24 cellular contexts compared by ENCODE assay signal in genomic region chr11:69862797-69863543, GRCh38. TPM values are rescaled to one million over a fixed set of nuclear protein-coding genes. Genes with fewer than 3 reads are reported as not detected.
"Had no signal": no experiment of that assay in that cellular context is flagged by ENCODE, and none has a peak within 500 bp of the region (broad histone marks: within the 10 kb centered on the region; RNA-seq: fewer than 3 reads in every experiment).

No MANE protein-coding gene starts in this region.

- H3K4me3 ChIP-seq: esophagus squamous epithelium, spleen, suprapubic skin, thyroid gland, upper lobe of left lung, uterus had no signal

- DNase-seq: central memory CD4-positive, alpha-beta T cell; cortex of kidney; effector memory CD4-positive, alpha-beta T cell; esophagus squamous epithelium; foreskin fibroblast; hippocampal formation; kidney glomerular epithelial cell; midbrain; spleen; stimulated activated naive CD4-positive, alpha-beta T cell; thyroid gland; uterus had no signal

- H3K9me3 Mint-ChIP-seq: memory B cell; natural killer cell treated with Interleukin-12 subunit alpha and Interleukin-12 subunit beta and Interleukin-15 and Interleukin-18, amount 100 ng/mL, for 72 hours had no signal

- H3K36me3 Mint-ChIP-seq: memory B cell; natural killer cell treated with Interleukin-12 subunit alpha and Interleukin-12 subunit beta and Interleukin-15 and Interleukin-18, amount 100 ng/mL, for 72 hours had no signal

- H3K9me3 ChIP-seq: esophagus squamous epithelium, neutrophil, spleen, suprapubic skin, thyroid gland, upper lobe of left lung, uterus had no signal

- H3K27ac ChIP-seq: epithelial cell of prostate, esophagus squamous epithelium, neutrophil, spleen, suprapubic skin, thyroid gland, upper lobe of left lung, uterus had no signal

- H3K4me1 ChIP-seq: esophagus squamous epithelium, spleen, suprapubic skin, thyroid gland, upper lobe of left lung, uterus had no signal

- H3K27ac Mint-ChIP-seq: memory B cell; natural killer cell treated with Interleukin-12 subunit alpha and Interleukin-12 subunit beta and Interleukin-15 and Interleukin-18, amount 100 ng/mL, for 72 hours had no signal

- H3K27me3 ChIP-seq: thyroid gland, uterus had no signal

- H3K36me3 ChIP-seq: esophagus squamous epithelium, neutrophil, spleen, suprapubic skin, thyroid gland, upper lobe of left lung, uterus had no signal

- H3K4me3 Mint-ChIP-seq: memory B cell; natural killer cell treated with Interleukin-12 subunit alpha and Interleukin-12 subunit beta and Interleukin-15 and Interleukin-18, amount 100 ng/mL, for 72 hours had no signal

- H3K4me1 Mint-ChIP-seq: memory B cell had no signal

- ATAC-seq: natural killer cell treated with Interleukin-12 subunit alpha and Interleukin-12 subunit beta and Interleukin-15 and Interleukin-18, amount 100 ng/mL, for 72 hours; sciatic nerve had no signal

RNA-seq across cellular contexts. Expression of gene FGF3, which starts 43.8 kb away (rescaled TPM):
- total RNA-seq: chondrocyte; esophagus squamous epithelium; lower leg skin; natural killer cell treated with Interleukin-12 subunit alpha and Interleukin-12 subunit beta and Interleukin-15 and Interleukin-18, amount 100 ng/mL, for 72 hours; osteoblast; pulmonary artery endothelial cell; sciatic nerve; skeletal muscle tissue; spleen; suprapubic skin; thyroid gland; upper lobe of left lung; uterus had no signal
- polyA plus RNA-seq: spleen had no signal
